Comparison of ENCODE assay signal across 12 cellular contexts in the genomic region with DNA sequence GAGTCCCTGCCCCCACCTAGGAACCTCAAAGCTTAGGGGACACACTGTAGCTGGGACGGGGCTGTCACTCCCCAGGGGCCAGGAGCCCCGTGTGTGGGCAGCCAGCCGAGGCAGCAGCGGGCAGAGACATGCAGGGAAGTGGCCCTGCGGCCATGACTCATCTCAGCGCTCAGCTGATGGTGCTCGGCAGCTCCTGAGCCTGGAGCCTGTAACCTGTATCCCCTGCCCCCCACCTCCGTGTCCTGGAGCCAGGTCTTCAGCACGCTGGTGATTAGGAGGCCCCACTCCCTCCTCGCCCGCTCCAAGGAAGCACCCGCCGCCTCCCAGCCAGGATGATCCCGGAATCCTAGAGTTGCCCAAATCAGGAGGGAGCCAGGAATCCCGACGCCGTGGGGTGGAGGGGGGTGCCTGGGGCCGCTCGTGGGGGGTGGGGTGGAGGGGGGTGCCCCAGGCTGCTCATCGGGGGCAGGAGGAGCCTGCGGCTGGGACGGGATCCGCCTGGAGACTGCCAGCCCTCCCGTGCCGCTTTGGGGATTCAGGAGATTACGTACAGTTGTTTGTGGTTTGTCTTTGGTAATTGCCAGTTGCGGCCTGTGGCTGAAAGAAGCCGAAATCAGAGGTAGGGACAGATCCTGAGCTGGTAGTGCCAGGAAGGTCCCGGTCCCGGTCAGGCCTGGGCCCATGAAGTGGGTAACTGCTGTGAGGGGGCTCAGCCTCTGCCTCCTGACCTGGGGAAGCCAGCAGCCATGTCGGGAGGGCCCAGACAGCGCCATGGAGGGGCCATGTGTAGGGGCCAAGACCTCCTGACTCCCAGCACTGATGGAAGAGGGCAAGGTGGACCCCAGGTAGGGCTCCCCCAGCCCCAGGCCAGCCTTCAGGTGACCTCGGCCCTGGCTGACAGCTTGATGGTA. TPM values are rescaled to one million over a fixed set of nuclear protein-coding genes. Genes with fewer than 3 reads are reported as not detected.
DNase-seq lines count a peak whose midpoint lies in the region; ATAC-seq and TF ChIP-seq lines count a peak whose summit lies in the region.
"Had no signal": no experiment of that assay in that cellular context is flagged by ENCODE, and none has a peak within 500 bp of the region (broad histone marks: within the 10 kb centered on the region; RNA-seq: fewer than 3 reads in every experiment).

No MANE protein-coding gene starts in this region.

- intact Hi-C loops in MCF 10A (cut with micrococcal nuclease) (no loop called here), breast epithelium (cut with DNase I; ENCODE audit: low total_unique reads) (no loop called here)

- no peak overlapping the region for H3K27ac Mint-ChIP-seq in MCF 10A (ENCODE audit: low read depth, unreplicated experiment)
- H3K27ac Mint-ChIP-seq in stimulated activated naive B cell treated with anti-CD40 and anti-IgM and Interleukin-4, amounts not matched to agents 10 μg/mL and 1 μg/mL and 100 μg/mL, for 72 hours: no peak overlapping the region
- H3K27ac Mint-ChIP-seq: activated naive CD8-positive, alpha-beta T cell had no signal

- no peak overlapping the region for H3K4me3 Mint-ChIP-seq in MCF 10A (ENCODE audit: unreplicated experiment)
- no peak overlapping the region for H3K4me3 Mint-ChIP-seq in stimulated activated naive B cell treated with anti-CD40 and anti-IgM and Interleukin-4, amounts not matched to agents 10 μg/mL and 1 μg/mL and 100 μg/mL, for 72 hours
- H3K4me3 Mint-ChIP-seq: activated naive CD8-positive, alpha-beta T cell had no signal

- CTCF ChIA-PET in MCF 10A (lab: Yijun Ruan, JAX): no interaction called here

- H3K4me1 ChIP-seq in breast epithelium (no peaks in the 10 kb centered on the region), SJCRH30 (peaks cover 39% of the 10 kb centered on the region)
- H3K4me1 ChIP-seq: psoas muscle had no signal

- H3K27ac ChIP-seq in breast epithelium (no peak overlapping the region), SJCRH30 (peak overlapping the region; percentile 99)
- H3K27ac ChIP-seq: psoas muscle had no signal

- peak; percentile 67 for DNase-seq in MCF 10A (ENCODE audit: unreplicated experiment)
- DNase-seq in breast epithelium (ENCODE audit: low spot score in 2 of 2): no peak
- DNase-seq in SJCRH30: peak; percentile 94
- DNase-seq in fibroblast of peridontal ligament (ENCODE audit: extremely low read depth): peak; percentile 28
- DNase-seq in stimulated activated naive B cell treated with anti-CD40 and anti-IgM and Interleukin-4, amounts not matched to agents 10 μg/mL and 1 μg/mL and 100 μg/mL, for 72 hours: no peak
- DNase-seq: activated CD8-positive, alpha-beta memory T cell treated with anti-CD3 and anti-CD28 coated beads for 24 hours; psoas muscle had no signal

- TF ChIP-seq CTCF in MCF 10A (IDR thresholded peaks at IDR 0.05; ENCODE audit: unreplicated experiment): no peak
- TF ChIP-seq CTCF in breast epithelium (IDR thresholded peaks at IDR 0.05): no peak

- H3K27me3 Mint-ChIP-seq in MCF 10A (ENCODE audit: insufficient read depth, unreplicated experiment): peaks cover 9% of the 10 kb centered on the region
- peaks cover 16 to 20% of the 10 kb centered on the region in 2 donors for H3K27me3 Mint-ChIP-seq in stimulated activated naive B cell treated with anti-CD40 and anti-IgM and Interleukin-4, amounts not matched to agents 10 μg/mL and 1 μg/mL and 100 μg/mL, for 72 hours

- H3K4me1 Mint-ChIP-seq in MCF 10A (ENCODE audit: insufficient read depth, unreplicated experiment): no peaks in the 10 kb centered on the region
- peaks cover 0 to 2% of the 10 kb centered on the region in 2 donors for H3K4me1 Mint-ChIP-seq in stimulated activated naive B cell treated with anti-CD40 and anti-IgM and Interleukin-4, amounts not matched to agents 10 μg/mL and 1 μg/mL and 100 μg/mL, for 72 hours

- H3K4me3 ChIP-seq in breast epithelium (no peak overlapping the region), SJCRH30 (peak overlapping the region; percentile 26)
- H3K4me3 ChIP-seq: psoas muscle had no signal

- H3K36me3 ChIP-seq in breast epithelium: no peaks in the 10 kb centered on the region
- H3K36me3 ChIP-seq in SJCRH30: no peaks in the 10 kb centered on the region

- H3K36me3 Mint-ChIP-seq in MCF 10A (ENCODE audit: insufficient read depth, unreplicated experiment): no peaks in the 10 kb centered on the region
- H3K36me3 Mint-ChIP-seq in stimulated activated naive B cell treated with anti-CD40 and anti-IgM and Interleukin-4, amounts not matched to agents 10 μg/mL and 1 μg/mL and 100 μg/mL, for 72 hours: peaks cover 0 to 2% of the 10 kb centered on the region in 2 donors
- H3K36me3 Mint-ChIP-seq: activated naive CD8-positive, alpha-beta T cell had no signal

- H3K27me3 ChIP-seq in breast epithelium: peaks cover 2 to 64% of the 10 kb centered on the region in 2 donors
- H3K27me3 ChIP-seq in SJCRH30: no peaks in the 10 kb centered on the region

- peak; percentile 33 to 55 for ATAC-seq in stimulated activated naive B cell treated with anti-CD40 and anti-IgM and Interleukin-4, amounts not matched to agents 10 μg/mL and 1 μg/mL and 100 μg/mL, for 72 hours (replicated peaks)
- no peak for ATAC-seq in GM18511 (IDR thresholded peaks at IDR 0.05; ENCODE audit: unreplicated experiment)
- no peak for ATAC-seq in HG03439 (IDR thresholded peaks at IDR 0.05; ENCODE audit: unreplicated experiment)
- ATAC-seq in GM19463 (IDR thresholded peaks at IDR 0.05; ENCODE audit: unreplicated experiment): no peak

- H3K9me3 ChIP-seq in breast epithelium (peaks cover 0 to 8% of the 10 kb centered on the region in 2 donors), SJCRH30 (replicated peaks) (peaks cover 6% of the 10 kb centered on the region)
- H3K9me3 ChIP-seq: psoas muscle had no signal

- POLR2A ChIA-PET in MCF 10A (lab: Yijun Ruan, JAX): interaction anchor here (0.6 to 1.4 kb wide), 2 partner anchors 10 to 279 kb away, joined by 4 to 5 read pairs; no protein-coding TSS in a partner anchor

- H3K9me3 Mint-ChIP-seq in MCF 10A (ENCODE audit: unreplicated experiment): no peaks in the 10 kb centered on the region
- peaks cover 1 to 8% of the 10 kb centered on the region in 2 donors for H3K9me3 Mint-ChIP-seq in stimulated activated naive B cell treated with anti-CD40 and anti-IgM and Interleukin-4, amounts not matched to agents 10 μg/mL and 1 μg/mL and 100 μg/mL, for 72 hours

- BruUV-seq in MCF 10A (replicated peaks; lab: Mats Ljungman, UMichigan): no TSS peak

- TF ChIP-seq POLR2A in breast epithelium (IDR thresholded peaks at IDR 0.05): no peak

RNA-seq across cellular contexts. Expression of a gene that starts 35.3 kb away (rescaled TPM):
- total RNA-seq in MCF 10A (2022): not detected in 2 replicates
- total RNA-seq in breast epithelium: not detected
- total RNA-seq in SJCRH30 (2014; rRNA removed; shearing (Covaris generic)): 3.7 and 4.5 TPM in 2 replicates
- total RNA-seq: temporal lobe had no signal

RNA-seq across cellular contexts. Expression of a gene that starts 55.7 kb away (rescaled TPM):
- total RNA-seq in MCF 10A (2022): not detected in 2 replicates
- 1 to 10 TPM in 2 of 3 donors, under 1 TPM in 1; 0.32 to 6.6 (median 1.3) TPM for total RNA-seq in breast epithelium
- total RNA-seq in SJCRH30 (2014; rRNA removed; shearing (Covaris generic)): 141 and 144 TPM in 2 replicates

RNA-seq across cellular contexts. Expression of a gene that starts 58.8 kb away (rescaled TPM):
- total RNA-seq in MCF 10A (2022) (not detected in 2 replicates), breast epithelium (not detected)
- not detected in 2 replicates for total RNA-seq in SJCRH30 (2014; rRNA removed; shearing (Covaris generic))
- total RNA-seq: psoas muscle had no signal

Comparison
In these comparisons a context has a peak if more than half of its experiments do, and no peak if none do; other contexts are left out.
1. DNase-seq: peak in MCF 10A (single experiment), SJCRH30 (2 of 2) and fibroblast of peridontal ligament (single experiment); none in breast epithelium (0 of 2) and stimulated activated naive B cell treated with anti-CD40 and anti-IgM and Interleukin-4, amounts not matched to agents 10 μg/mL and 1 μg/mL and 100 μg/mL, for 72 hours (single experiment).
2. ATAC-seq: peak in stimulated activated naive B cell treated with anti-CD40 and anti-IgM and Interleukin-4, amounts not matched to agents 10 μg/mL and 1 μg/mL and 100 μg/mL, for 72 hours (2 of 2); none in GM18511 (single experiment), HG03439 (single experiment) and GM19463 (single experiment).
3. RNA of a gene that starts 55.7 kb away (total RNA-seq): 141 to 144 TPM in SJCRH30; 0.32 to 6.6 TPM in breast epithelium and not detected in MCF 10A; every median in the first group is over 10 times any median in the second.